ENCODE assay signal across 8 cellular contexts in genomic region chr9:91207481-91207888, GRCh38.
DNase-seq lines count a peak whose midpoint lies in the region; ATAC-seq and TF ChIP-seq lines count a peak whose summit lies in the region.
"Had no signal": no experiment of that assay in that cellular context is flagged by ENCODE, and none has a peak within 500 bp of the region (broad histone marks: within the 10 kb centered on the region; RNA-seq: fewer than 3 reads in every experiment).

No MANE protein-coding gene starts in this region.

- ATAC-seq in GM21360 (IDR thresholded peaks at IDR 0.05; ENCODE audit: unreplicated experiment) (peak; percentile 23), psoas muscle (peak; percentile 57 to 72 (median 69)), HG03108 (IDR thresholded peaks at IDR 0.05; ENCODE audit: unreplicated experiment) (no peak)

- WGBS in psoas muscle, 3 donors = 77 to 90% (median 83%) methylated on average over 6 of the region's 6 CpGs

- DNase-seq in Karpas-422 (no peak), psoas muscle (no peak), DMS53 (lab: John Stamatoyannopoulos, UW) (no peak), BE2C (no peak)

- peak overlapping the region; percentile 42 for H3K4me2 ChIP-seq in Karpas-422 (ENCODE audit: low read depth, low read length, poor library complexity, severe bottlenecking)

- no peaks in the 10 kb centered on the region for H3K79me2 ChIP-seq in Karpas-422 (ENCODE audit: low read length)

- peaks cover 12% of the 10 kb centered on the region for H3K4me1 ChIP-seq in Karpas-422 (ENCODE audit: low read length)
- H3K4me1 ChIP-seq in duodenal mucosa (ENCODE audit: control insufficient read depth in 1 of 2, insufficient read depth in 2 of 2, low read length in 2 of 2) = peaks cover 39 to 41% of the 10 kb centered on the region in 2 donors
- peaks cover 14% of the 10 kb centered on the region for H3K4me1 ChIP-seq in psoas muscle
- H3K4me1 ChIP-seq in BE2C = no peaks in the 10 kb centered on the region

- H3K27ac ChIP-seq in Karpas-422 (ENCODE audit: low read length) (no peak overlapping the region), duodenal mucosa (ENCODE audit: low read depth, low read length) (peak overlapping the region; percentile 46), psoas muscle (peak overlapping the region; percentile 67)
- H3K27ac ChIP-seq: SJSA1 had no signal

- intact Hi-C loops in psoas muscle (cut with DNase I) = no loop called here

- H2AFZ ChIP-seq in Karpas-422 (ENCODE audit: low read length) = no peak overlapping the region

- TF ChIP-seq CTCF in psoas muscle (IDR thresholded peaks at IDR 0.05) (no peak), BE2C (IDR thresholded peaks at IDR 0.05; ENCODE audit: low read depth, low read length) (no peak)

- no peaks in the 10 kb centered on the region for H3K9me2 ChIP-seq in Karpas-422 (replicated peaks; ENCODE audit: insufficient read depth, low read length)

- H3K27me3 ChIP-seq in Karpas-422 (ENCODE audit: low read length) (no peaks in the 10 kb centered on the region), duodenal mucosa (ENCODE audit: control insufficient read depth in 1 of 2, insufficient read depth in 2 of 2, low read length in 2 of 2) (no peaks in the 10 kb centered on the region), psoas muscle (ENCODE audit: insufficient read depth in 3 of 3, low read length in 2 of 3) (no peaks in the 10 kb centered on the region), BE2C (no peaks in the 10 kb centered on the region)
- H3K27me3 ChIP-seq: SJSA1 had no signal

- H3K9ac ChIP-seq in Karpas-422 (ENCODE audit: low read length) = no peak overlapping the region
- H3K9ac ChIP-seq in duodenal mucosa (ENCODE audit: low read depth in 1 of 2, low read length in 2 of 2) = peak overlapping the region in 1 of 2 donors; percentile 4

- H3K4me3 ChIP-seq in Karpas-422 (ENCODE audit: low read length) = no peak overlapping the region
- H3K4me3 ChIP-seq in duodenal mucosa (ENCODE audit: low read depth in 1 of 2, low read length in 2 of 2) = peak overlapping the region; percentile 4 to 44
- H3K4me3 ChIP-seq in psoas muscle = peak overlapping the region; percentile 13
- H3K4me3 ChIP-seq in BE2C (ENCODE audit: low read depth, low read length) = no peak overlapping the region
- H3K4me3 ChIP-seq: SJSA1 had no signal

- no peaks in the 10 kb centered on the region for H4K20me1 ChIP-seq in Karpas-422 (ENCODE audit: insufficient read depth, low read depth, low read length)

- H3K9me3 ChIP-seq in Karpas-422 (ENCODE audit: low read length) (no peaks in the 10 kb centered on the region), duodenal mucosa (ENCODE audit: control insufficient read depth in 1 of 2, low read length in 2 of 2) (no peaks in the 10 kb centered on the region), psoas muscle (peaks cover 5% of the 10 kb centered on the region), BE2C (no peaks in the 10 kb centered on the region)

- H3K36me3 ChIP-seq in Karpas-422 (ENCODE audit: insufficient read depth, low read length) = no peaks in the 10 kb centered on the region
- no peaks in the 10 kb centered on the region for H3K36me3 ChIP-seq in duodenal mucosa (ENCODE audit: control insufficient read depth in 1 of 2, insufficient read depth in 2 of 2, low read length in 2 of 2)
- H3K36me3 ChIP-seq in psoas muscle (ENCODE audit: insufficient read depth in 1 of 2, low read depth in 1 of 2) = peaks cover 0 to 4% of the 10 kb centered on the region in 2 donors
- no peaks in the 10 kb centered on the region for H3K36me3 ChIP-seq in BE2C
- H3K36me3 ChIP-seq: SJSA1 had no signal

Comparison
In these comparisons a context has a peak if more than half of its experiments do, and no peak if none do; other contexts are left out.
1. H3K4me3 ChIP-seq: peak in duodenal mucosa (2 of 2) and psoas muscle (single experiment); none in Karpas-422 (single experiment) and BE2C (single experiment).